31 cellular contexts compared by ENCODE assay signal in genomic region chr12:79023784-79024183, GRCh38.
DNase-seq lines count a peak whose midpoint lies in the region; ATAC-seq and TF ChIP-seq lines count a peak whose summit lies in the region.
"Had no signal": no experiment of that assay in that cellular context is flagged by ENCODE, and none has a peak within 500 bp of the region (broad histone marks: within the 10 kb centered on the region; RNA-seq: fewer than 3 reads in every experiment).

No MANE protein-coding gene starts in this region.

- H3K9me3 ChIP-seq in stomach = no peaks in the 10 kb centered on the region
- H3K9me3 ChIP-seq: BLaER1, HAP-1, MG63 had no signal

- intact Hi-C loops in sciatic nerve (cut with DNase I) (no loop called here), stomach (cut with DNase I; ENCODE audit: low total_unique reads) (no loop called here)

- ATAC-seq in sciatic nerve = peak; percentile 74
- ATAC-seq: GM12878, GM23338 had no signal

- no peaks in the 10 kb centered on the region for H3K4me1 ChIP-seq in stomach
- H3K4me1 ChIP-seq: HAP-1 had no signal

- DNase-seq in AG10803 (ENCODE audit: low read depth) = peak; percentile 1
- peak; percentile 66 for DNase-seq in amniotic epithelial cell (ENCODE audit: low read depth)
- DNase-seq in fibroblast of pulmonary artery (ENCODE audit: low read depth) = peak; percentile 43
- no peak for DNase-seq in sciatic nerve (ENCODE audit: low spot score)
- no peak for DNase-seq in stomach
- no peak for DNase-seq in NCI-H82 treated with DMSO at 0.1 percent for 48 hours (lab: John Stamatoyannopoulos, UW; ENCODE audit: unreplicated experiment)
- no peak for DNase-seq in activated CD4-positive, alpha-beta T cell treated with anti-CD3 and anti-CD28 coated beads, Interleukin-2, amount 50 U/mL, for 1 hour
- DNase-seq in DMS114 treated with DMSO at 0.1 percent for 48 hours (lab: John Stamatoyannopoulos, UW; ENCODE audit: unreplicated experiment) = no peak
- DNase-seq: 8988T; ACHN; CD4-positive, alpha-beta T cell; COR-L47; DMS79; EL; GDM1; HFFc6; KG1; MG63; NCI-H1048; NCI-H1417; NCI-H1694 treated with DMSO at 0.1 percent for 48 hours; NCI-H2081; NCI-H2227 treated with DMSO at 0.1 percent for 48 hours; NCI-H510A; NCI-H748 treated with DMSO at 0.1 percent for 48 hours; SIG-M5 had no signal

- no peaks in the 10 kb centered on the region for H3K27me3 ChIP-seq in stomach
- H3K27me3 ChIP-seq: BLaER1 had no signal

- TF ChIP-seq CTCF in AG10803 (conservative IDR thresholded peaks at IDR 0.05; ENCODE audit: low read length) = no peak
- TF ChIP-seq CTCF in fibroblast of pulmonary artery (IDR thresholded peaks at IDR 0.05; ENCODE audit: low read length, missing control alignments) = no peak
- TF ChIP-seq CTCF in stomach (IDR thresholded peaks at IDR 0.05) = no peak

- no peak for TF ChIP-seq POLR2A in stomach (IDR thresholded peaks at IDR 0.05)

- H3K27ac ChIP-seq in stomach = no peak overlapping the region
- H3K27ac ChIP-seq: BLaER1, SK-N-MC had no signal

- H3K36me3 ChIP-seq in stomach = no peaks in the 10 kb centered on the region
- H3K36me3 ChIP-seq: HAP-1, MG63 had no signal

- WGBS in stomach, 5 donors = 71 to 87% (median 85%) methylated on average over 2 of the region's 2 CpGs

- TF ChIP-seq EP300 in stomach (IDR thresholded peaks at IDR 0.05) = no peak

- no peak overlapping the region for H3K4me3 ChIP-seq in AG10803 (ENCODE audit: low read length)
- no peak overlapping the region for H3K4me3 ChIP-seq in fibroblast of pulmonary artery (replicated peaks; ENCODE audit: low read depth, low read length)
- H3K4me3 ChIP-seq in stomach = no peak overlapping the region
- H3K4me3 ChIP-seq: BLaER1, GM12878, GM23338, HAP-1, MG63, SK-N-MC had no signal

Comparison
In these comparisons a context has a peak if more than half of its experiments do, and no peak if none do; other contexts are left out.
1. DNase-seq: peak in AG10803 (single experiment), amniotic epithelial cell (single experiment) and fibroblast of pulmonary artery (single experiment); none in sciatic nerve (single experiment), stomach (single experiment), NCI-H82 treated with DMSO at 0.1 percent for 48 hours (single experiment), activated CD4-positive, alpha-beta T cell treated with anti-CD3 and anti-CD28 coated beads, Interleukin-2, amount 50 U/mL, for 1 hour (single experiment) and DMS114 treated with DMSO at 0.1 percent for 48 hours (single experiment).